1 cellular context compared by ENCODE assay signal in the genomic region with DNA sequence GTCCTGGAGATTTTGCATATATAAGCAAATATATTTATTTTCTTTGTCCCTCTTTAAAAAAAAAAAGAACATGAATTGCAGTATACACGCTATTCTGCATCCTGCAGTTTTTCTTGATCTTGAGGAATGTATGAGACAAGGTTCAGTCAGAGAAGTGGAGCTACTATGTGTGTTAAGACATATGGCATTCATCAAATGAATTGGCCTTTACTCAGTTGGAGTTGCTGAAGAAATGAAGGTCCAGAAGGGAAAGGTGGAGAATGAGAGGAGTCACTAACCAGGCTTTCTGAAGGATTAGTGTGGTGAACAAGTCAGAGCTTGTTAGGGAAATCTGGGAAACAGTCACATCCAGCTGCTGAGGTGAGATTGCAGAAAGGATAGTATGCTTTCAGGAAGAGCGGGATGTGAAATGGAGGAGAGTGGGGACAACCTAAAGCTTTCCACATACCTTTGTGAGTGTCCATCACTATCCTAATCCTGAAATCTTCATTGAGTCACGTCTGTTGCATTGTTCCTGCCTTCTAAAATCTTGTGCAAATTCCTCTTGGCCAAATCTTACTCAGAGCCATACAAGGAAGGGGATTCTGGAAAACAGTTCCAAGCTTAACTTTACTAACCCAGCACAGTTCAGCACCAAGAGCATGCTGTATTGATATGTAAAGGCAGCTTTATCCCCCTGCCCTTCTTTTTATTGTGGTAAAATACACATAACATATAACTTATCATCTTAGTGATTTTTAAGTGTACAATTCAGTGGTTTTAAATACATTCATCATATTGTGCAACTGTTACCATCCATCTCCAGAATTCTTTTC.
A peak's percentile ranks its signal among the peaks of the same experiment; 100 is the strongest.
TF ChIP-seq lines count a peak whose summit lies in the region.

No MANE protein-coding gene starts in this region.

TF ChIP-seq in HepG2, 621 proteins besides CTCF, POLR2A, EP300 and RAD21:
- no peak for TF ChIP-seq ZMYM2 (CRISPR knock-in tag; IDR thresholded peaks at IDR 0.05)
- TF ChIP-seq MAFK (conservative IDR thresholded peaks at IDR 0.05 in 1 of 2, IDR thresholded peaks at IDR 0.05 in 1 of 2; ENCODE audit: low read length in 2 of 2) = 0 out of 4 replicates have a peak, but pooled peaks of 1 of the 2 experiments have one; percentile 12
